Comparison of ENCODE assay signal across 29 cellular contexts in the genomic region with DNA sequence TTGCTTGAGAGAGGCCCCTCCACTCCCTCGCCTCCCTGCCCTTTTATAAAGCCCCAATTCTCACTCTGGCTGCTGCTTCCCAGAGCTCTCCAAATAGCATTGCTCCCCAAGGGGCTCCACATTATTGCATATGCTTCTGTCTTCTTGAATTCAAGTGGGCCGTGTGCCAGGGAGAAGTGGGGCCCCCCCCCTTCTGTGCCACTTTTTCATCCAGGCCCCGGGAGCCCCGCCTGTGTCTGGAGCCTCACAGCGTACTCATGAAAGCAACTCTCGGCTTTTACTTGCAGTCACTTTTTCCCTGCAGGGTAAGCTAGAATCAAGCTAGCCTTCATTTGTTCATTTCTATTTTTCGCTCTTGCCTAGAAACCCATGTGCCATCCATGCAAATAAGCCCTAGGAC.
"Had no signal": no experiment of that assay in that cellular context is flagged by ENCODE, and none has a peak within 500 bp of the region (broad histone marks: within the 10 kb centered on the region; RNA-seq: fewer than 3 reads in every experiment).

No MANE protein-coding gene starts in this region.

- H3K4me3 Mint-ChIP-seq: activated CD4-positive, alpha-beta T cell treated with anti-CD3 and anti-CD28 coated beads for 36 hours; activated CD4-positive, alpha-beta T cell treated with anti-CD3 and anti-CD28 coated beads, Interleukin-2, amount 10 ng/mL, durations not matched to agents 7 days and 5 days; activated CD8-positive, alpha-beta T cell treated with anti-CD3 and anti-CD28 coated beads, Interleukin-2, amount 10 ng/mL, durations not matched to agents 7 days and 5 days; activated naive CD4-positive, alpha-beta T cell treated with anti-CD3 and anti-CD28 coated beads, Interleukin-2, amount 50 U/mL, for 24 hours; activated naive CD8-positive, alpha-beta T cell treated with anti-CD3 and anti-CD28 coated beads, Interleukin-2, amount 10 ng/mL, durations not matched to agents 7 days and 5 days; activated T-cell treated with anti-CD3 and anti-CD28 coated beads, Interleukin-2, amount 50 U/mL, for 24 hours; WTC11 had no signal

- H3K36me3 Mint-ChIP-seq: activated naive CD4-positive, alpha-beta T cell treated with anti-CD3 and anti-CD28 coated beads, Interleukin-2, amount 50 U/mL, for 24 hours; activated naive CD8-positive, alpha-beta T cell treated with anti-CD3 and anti-CD28 coated beads, Interleukin-2, amount 10 ng/mL, durations not matched to agents 7 days and 5 days had no signal

- H3K4me1 Mint-ChIP-seq: activated CD4-positive, alpha-beta T cell treated with anti-CD3 and anti-CD28 coated beads for 36 hours; activated CD4-positive, alpha-beta T cell treated with anti-CD3 and anti-CD28 coated beads, Interleukin-2, amount 10 ng/mL, durations not matched to agents 7 days and 5 days; activated naive CD4-positive, alpha-beta T cell treated with anti-CD3 and anti-CD28 coated beads, Interleukin-2, amount 50 U/mL, for 24 hours; activated naive CD8-positive, alpha-beta T cell treated with anti-CD3 and anti-CD28 coated beads, Interleukin-2, amount 10 ng/mL, durations not matched to agents 7 days and 5 days had no signal

- H3K27ac Mint-ChIP-seq: activated CD4-positive, alpha-beta T cell treated with anti-CD3 and anti-CD28 coated beads for 36 hours; activated CD4-positive, alpha-beta T cell treated with anti-CD3 and anti-CD28 coated beads, Interleukin-2, amount 10 ng/mL, durations not matched to agents 7 days and 5 days; activated CD8-positive, alpha-beta T cell treated with anti-CD3 and anti-CD28 coated beads, Interleukin-2, amount 10 ng/mL, durations not matched to agents 7 days and 5 days; activated naive CD4-positive, alpha-beta T cell treated with anti-CD3 and anti-CD28 coated beads, Interleukin-2, amount 50 U/mL, for 24 hours; activated naive CD8-positive, alpha-beta T cell treated with anti-CD3 and anti-CD28 coated beads, Interleukin-2, amount 10 ng/mL, durations not matched to agents 7 days and 5 days; activated T-cell treated with anti-CD3 and anti-CD28 coated beads, Interleukin-2, amount 50 U/mL, for 24 hours; activated T-helper 2 cell treated with anti-CD3 and anti-CD28 coated beads, Interferon-gamma antibody, Interleukin-2, Interleukin-4, amounts not matched to agents 10 μg/mL and 5 μg/mL and 100 μg/mL, durations not matched to agents 14 hours and 24 hours and 36 hours; WTC11 had no signal

- H3K9me3 Mint-ChIP-seq: activated CD4-positive, alpha-beta T cell treated with anti-CD3 and anti-CD28 coated beads, Interleukin-2, amount 10 ng/mL, durations not matched to agents 7 days and 5 days; activated T-cell treated with anti-CD3 and anti-CD28 coated beads, Interleukin-2, amount 50 U/mL, for 24 hours; activated T-helper 2 cell treated with anti-CD3 and anti-CD28 coated beads, Interferon-gamma antibody, Interleukin-2, Interleukin-4, amounts not matched to agents 10 μg/mL and 5 μg/mL and 100 μg/mL, durations not matched to agents 14 hours and 24 hours and 36 hours had no signal

- DNase-seq: activated CD4-positive, alpha-beta T cell treated with anti-CD3 and anti-CD28 coated beads for 36 hours; activated CD4-positive, alpha-beta T cell treated with anti-CD3 and anti-CD28 coated beads, Interleukin-2, amount 10 ng/mL, durations not matched to agents 7 days and 5 days; activated CD4-positive, alpha-beta T cell treated with anti-CD3 and anti-CD28 coated beads, Interleukin-2, amount 50 U/mL, for 48 hours; activated CD8-positive, alpha-beta T cell treated with anti-CD3 and anti-CD28 coated beads, Interleukin-2, amount 10 ng/mL, durations not matched to agents 7 days and 5 days; activated gamma-delta T cell; activated naive CD4-positive, alpha-beta T cell treated with Interleukin-2 at 50 U/mL for 16 hours; activated naive CD8-positive, alpha-beta T cell treated with anti-CD3 and anti-CD28 coated beads, Interleukin-2, amount 10 ng/mL, durations not matched to agents 7 days and 5 days; activated T-cell treated with anti-CD3 and anti-CD28 coated beads, Interleukin-2, amount 50 U/mL, for 24 hours; amygdala; Kasumi-1; KG1; MG63; MV-4-11; NCI-H1105; NCI-H1436; NCI-H1694; NCI-H1930; NCI-H2081 treated with DMSO at 0.1 percent for 48 hours; NCI-H345; NCI-H524 treated with DMSO at 0.1 percent for 48 hours; PC-3; Peyer's patch; RPMI8226; SW 1271; T-helper 1 cell; T-helper 2 cell had no signal
